1 cellular context compared by ENCODE assay signal in the genomic region with DNA sequence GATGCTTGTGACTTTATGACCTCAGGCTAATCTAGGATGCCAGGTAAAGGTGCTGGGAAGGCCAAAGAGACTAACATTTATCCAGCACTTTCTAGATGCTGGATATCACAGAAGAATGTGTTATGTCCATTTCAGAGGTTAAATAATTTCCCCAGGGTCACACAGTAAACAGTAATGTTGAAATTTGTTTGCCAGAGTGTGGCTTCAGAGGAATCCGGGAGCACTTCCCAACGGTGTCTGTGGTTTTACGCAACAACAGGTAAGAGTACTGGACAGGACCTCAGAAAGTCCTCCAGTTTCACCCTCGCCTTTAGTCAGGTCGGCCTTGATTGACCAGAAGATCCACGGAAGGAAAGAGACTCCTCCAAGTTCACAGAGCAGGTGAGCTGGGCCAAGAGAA.
TF ChIP-seq lines count a peak whose summit lies in the region.

No MANE protein-coding gene starts in this region.

TF ChIP-seq in HepG2, 621 proteins besides CTCF, POLR2A, EP300 and RAD21 (continued from another document):
- TF ChIP-seq, protein P1, sequence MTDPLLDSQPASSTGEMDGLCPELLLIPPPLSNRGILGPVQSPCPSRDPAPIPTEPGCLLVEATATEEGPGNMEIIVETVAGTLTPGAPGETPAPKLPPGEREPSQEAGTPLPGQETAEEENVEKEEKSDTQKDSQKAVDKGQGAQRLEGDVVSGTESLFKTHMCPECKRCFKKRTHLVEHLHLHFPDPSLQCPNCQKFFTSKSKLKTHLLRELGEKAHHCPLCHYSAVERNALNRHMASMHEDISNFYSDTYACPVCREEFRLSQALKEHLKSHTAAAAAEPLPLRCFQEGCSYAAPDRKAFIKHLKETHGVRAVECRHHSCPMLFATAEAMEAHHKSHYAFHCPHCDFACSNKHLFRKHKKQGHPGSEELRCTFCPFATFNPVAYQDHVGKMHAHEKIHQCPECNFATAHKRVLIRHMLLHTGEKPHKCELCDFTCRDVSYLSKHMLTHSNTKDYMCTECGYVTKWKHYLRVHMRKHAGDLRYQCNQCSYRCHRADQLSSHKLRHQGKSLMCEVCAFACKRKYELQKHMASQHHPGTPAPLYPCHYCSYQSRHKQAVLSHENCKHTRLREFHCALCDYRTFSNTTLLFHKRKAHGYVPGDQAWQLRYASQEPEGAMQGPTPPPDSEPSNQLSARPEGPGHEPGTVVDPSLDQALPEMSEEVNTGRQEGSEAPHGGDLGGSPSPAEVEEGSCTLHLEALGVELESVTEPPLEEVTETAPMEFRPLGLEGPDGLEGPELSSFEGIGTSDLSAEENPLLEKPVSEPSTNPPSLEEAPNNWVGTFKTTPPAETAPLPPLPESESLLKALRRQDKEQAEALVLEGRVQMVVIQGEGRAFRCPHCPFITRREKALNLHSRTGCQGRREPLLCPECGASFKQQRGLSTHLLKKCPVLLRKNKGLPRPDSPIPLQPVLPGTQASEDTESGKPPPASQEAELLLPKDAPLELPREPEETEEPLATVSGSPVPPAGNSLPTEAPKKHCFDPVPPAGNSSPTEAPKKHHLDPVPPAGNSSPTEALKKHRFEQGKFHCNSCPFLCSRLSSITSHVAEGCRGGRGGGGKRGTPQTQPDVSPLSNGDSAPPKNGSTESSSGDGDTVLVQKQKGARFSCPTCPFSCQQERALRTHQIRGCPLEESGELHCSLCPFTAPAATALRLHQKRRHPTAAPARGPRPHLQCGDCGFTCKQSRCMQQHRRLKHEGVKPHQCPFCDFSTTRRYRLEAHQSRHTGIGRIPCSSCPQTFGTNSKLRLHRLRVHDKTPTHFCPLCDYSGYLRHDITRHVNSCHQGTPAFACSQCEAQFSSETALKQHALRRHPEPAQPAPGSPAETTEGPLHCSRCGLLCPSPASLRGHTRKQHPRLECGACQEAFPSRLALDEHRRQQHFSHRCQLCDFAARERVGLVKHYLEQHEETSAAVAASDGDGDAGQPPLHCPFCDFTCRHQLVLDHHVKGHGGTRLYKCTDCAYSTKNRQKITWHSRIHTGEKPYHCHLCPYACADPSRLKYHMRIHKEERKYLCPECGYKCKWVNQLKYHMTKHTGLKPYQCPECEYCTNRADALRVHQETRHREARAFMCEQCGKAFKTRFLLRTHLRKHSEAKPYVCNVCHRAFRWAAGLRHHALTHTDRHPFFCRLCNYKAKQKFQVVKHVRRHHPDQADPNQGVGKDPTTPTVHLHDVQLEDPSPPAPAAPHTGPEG (CRISPR knock-in tag; IDR thresholded peaks at IDR 0.05): no peak
- TF ChIP-seq, protein P2, sequence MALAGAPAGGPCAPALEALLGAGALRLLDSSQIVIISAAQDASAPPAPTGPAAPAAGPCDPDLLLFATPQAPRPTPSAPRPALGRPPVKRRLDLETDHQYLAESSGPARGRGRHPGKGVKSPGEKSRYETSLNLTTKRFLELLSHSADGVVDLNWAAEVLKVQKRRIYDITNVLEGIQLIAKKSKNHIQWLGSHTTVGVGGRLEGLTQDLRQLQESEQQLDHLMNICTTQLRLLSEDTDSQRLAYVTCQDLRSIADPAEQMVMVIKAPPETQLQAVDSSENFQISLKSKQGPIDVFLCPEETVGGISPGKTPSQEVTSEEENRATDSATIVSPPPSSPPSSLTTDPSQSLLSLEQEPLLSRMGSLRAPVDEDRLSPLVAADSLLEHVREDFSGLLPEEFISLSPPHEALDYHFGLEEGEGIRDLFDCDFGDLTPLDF (CRISPR knock-in tag; IDR thresholded peaks at IDR 0.05): no peak
- TF ChIP-seq, protein P3, sequence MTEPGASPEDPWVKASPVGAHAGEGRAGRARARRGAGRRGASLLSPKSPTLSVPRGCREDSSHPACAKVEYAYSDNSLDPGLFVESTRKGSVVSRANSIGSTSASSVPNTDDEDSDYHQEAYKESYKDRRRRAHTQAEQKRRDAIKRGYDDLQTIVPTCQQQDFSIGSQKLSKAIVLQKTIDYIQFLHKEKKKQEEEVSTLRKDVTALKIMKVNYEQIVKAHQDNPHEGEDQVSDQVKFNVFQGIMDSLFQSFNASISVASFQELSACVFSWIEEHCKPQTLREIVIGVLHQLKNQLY (CRISPR knock-in tag; IDR thresholded peaks at IDR 0.05): no peak
- TF ChIP-seq, protein P4, sequence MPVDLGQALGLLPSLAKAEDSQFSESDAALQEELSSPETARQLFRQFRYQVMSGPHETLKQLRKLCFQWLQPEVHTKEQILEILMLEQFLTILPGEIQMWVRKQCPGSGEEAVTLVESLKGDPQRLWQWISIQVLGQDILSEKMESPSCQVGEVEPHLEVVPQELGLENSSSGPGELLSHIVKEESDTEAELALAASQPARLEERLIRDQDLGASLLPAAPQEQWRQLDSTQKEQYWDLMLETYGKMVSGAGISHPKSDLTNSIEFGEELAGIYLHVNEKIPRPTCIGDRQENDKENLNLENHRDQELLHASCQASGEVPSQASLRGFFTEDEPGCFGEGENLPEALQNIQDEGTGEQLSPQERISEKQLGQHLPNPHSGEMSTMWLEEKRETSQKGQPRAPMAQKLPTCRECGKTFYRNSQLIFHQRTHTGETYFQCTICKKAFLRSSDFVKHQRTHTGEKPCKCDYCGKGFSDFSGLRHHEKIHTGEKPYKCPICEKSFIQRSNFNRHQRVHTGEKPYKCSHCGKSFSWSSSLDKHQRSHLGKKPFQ (CRISPR knock-in tag; IDR thresholded peaks at IDR 0.05; ENCODE audit: insufficient replicate concordance): no peak
- TF ChIP-seq XBP1 (CRISPR knock-in tag; IDR thresholded peaks at IDR 0.05): no peak
- TF ChIP-seq ZNF317 (CRISPR knock-in tag; IDR thresholded peaks at IDR 0.05): 0 out of 2 replicates have a peak, but pooled peaks have one; percentile 42
- no peak for TF ChIP-seq HNRNPUL1 (IDR thresholded peaks at IDR 0.05; ENCODE audit: low read depth, low read length)
- no peak for TF ChIP-seq ARNT2 (CRISPR knock-in tag; IDR thresholded peaks at IDR 0.05; ENCODE audit: low read depth)
- TF ChIP-seq ZFP36 (IDR thresholded peaks at IDR 0.05; ENCODE audit: borderline replicate concordance, low read depth, low read length, partially characterized antibody): no peak
- no peak for TF ChIP-seq ISL2 (CRISPR knock-in tag; IDR thresholded peaks at IDR 0.05)
- peak; percentile 21; the same call in 1 of the 2 replicates for TF ChIP-seq CREM (IDR thresholded peaks at IDR 0.05)
- no peak for TF ChIP-seq CREM (CRISPR knock-in tag; IDR thresholded peaks at IDR 0.05)
- TF ChIP-seq ZNF549 (CRISPR knock-in tag; IDR thresholded peaks at IDR 0.05): no peak
- TF ChIP-seq PCBP2 (optimal IDR thresholded peaks at IDR 0.05; ENCODE audit: low read depth, low read length, poor library complexity, severe bottlenecking): no peak
- TF ChIP-seq FOXJ3 (CRISPR knock-in tag; IDR thresholded peaks at IDR 0.05; ENCODE audit: borderline replicate concordance): peak; percentile 40; the same call in 1 of the 2 replicates
- TF ChIP-seq DMAP1 (CRISPR knock-in tag; IDR thresholded peaks at IDR 0.05): 0 out of 2 replicates have a peak, but pooled peaks have one; percentile 34
- TF ChIP-seq ZNF343 (CRISPR knock-in tag; IDR thresholded peaks at IDR 0.05): no peak
- no peak for TF ChIP-seq AKAP8 (CRISPR knock-in tag; IDR thresholded peaks at IDR 0.05)
- no peak for TF ChIP-seq CENPX (CRISPR knock-in tag; IDR thresholded peaks at IDR 0.05)
